In genomic region chr6:45920819-45921511, GRCh38 we compare ENCODE assay signal across 12 cellular contexts.
DNase-seq lines count a peak whose midpoint lies in the region; ATAC-seq and TF ChIP-seq lines count a peak whose summit lies in the region.
"Had no signal": no experiment of that assay in that cellular context is flagged by ENCODE, and none has a peak within 500 bp of the region (broad histone marks: within the 10 kb centered on the region; RNA-seq: fewer than 3 reads in every experiment).

No MANE protein-coding gene starts in this region.

- H3K9me3 Mint-ChIP-seq in chondrocyte (ENCODE audit: low read depth) = no peaks in the 10 kb centered on the region
- H3K9me3 Mint-ChIP-seq: memory B cell had no signal

- H3K27ac ChIP-seq in left ventricle myocardium inferior (replicated peaks) (peak overlapping the region; percentile 56), heart right ventricle (peak overlapping the region in 1 of 10 donors; percentile 3), lower lobe of right lung (no peak overlapping the region)
- H3K27ac ChIP-seq: BLaER1, stomach had no signal

- no peak overlapping the region for H3K27ac Mint-ChIP-seq in chondrocyte (ENCODE audit: unreplicated experiment)
- H3K27ac Mint-ChIP-seq: memory B cell had no signal

- no peak for TF ChIP-seq CTCF in left ventricle myocardium inferior (IDR thresholded peaks at IDR 0.05; ENCODE audit: borderline replicate concordance)
- no peak for TF ChIP-seq CTCF in heart right ventricle (IDR thresholded peaks at IDR 0.05)
- no peak for TF ChIP-seq CTCF in lower lobe of right lung (IDR thresholded peaks at IDR 0.05)
- no peak for TF ChIP-seq CTCF in chondrocyte (IDR thresholded peaks at IDR 0.05)

- H3K27me3 Mint-ChIP-seq in chondrocyte (ENCODE audit: low read depth) = no peaks in the 10 kb centered on the region
- H3K27me3 Mint-ChIP-seq: memory B cell had no signal

- no peaks in the 10 kb centered on the region for H3K36me3 Mint-ChIP-seq in chondrocyte (ENCODE audit: low read depth)
- H3K36me3 Mint-ChIP-seq: memory B cell had no signal

- H3K4me1 ChIP-seq in left ventricle myocardium inferior (peaks cover 89% of the 10 kb centered on the region), heart right ventricle (peaks cover 7 to 57% (median 42%) of the 10 kb centered on the region in 9 donors), lower lobe of right lung (peaks cover 11% of the 10 kb centered on the region)
- H3K4me1 ChIP-seq: BLaER1, stomach had no signal

- WGBS in heart right ventricle, 2 donors = 81 to 84% methylated on average over 5 of the region's 5 CpGs

- H3K27me3 ChIP-seq in left ventricle myocardium inferior (ENCODE audit: low read depth) = no peaks in the 10 kb centered on the region
- H3K27me3 ChIP-seq in heart right ventricle = no peaks in the 10 kb centered on the region
- H3K27me3 ChIP-seq in lower lobe of right lung (ENCODE audit: low read depth) = no peaks in the 10 kb centered on the region
- H3K27me3 ChIP-seq: BLaER1 had no signal

- no peak for DNase-seq in left ventricle myocardium inferior
- no peak for DNase-seq in heart right ventricle
- no peak for DNase-seq in SW 1271 (lab: John Stamatoyannopoulos, UW)
- no peak for DNase-seq in lower lobe of right lung
- no peak for DNase-seq in chondrocyte (ENCODE audit: low spot score)
- DNase-seq in NOMO-1 treated with DMSO at 0.1 percent for 48 hours (lab: John Stamatoyannopoulos, UW; ENCODE audit: unreplicated experiment) = no peak
- DNase-seq: central memory CD4-positive, alpha-beta T cell; stomach had no signal

- no peak overlapping the region for H3K4me3 ChIP-seq in left ventricle myocardium inferior
- H3K4me3 ChIP-seq in heart right ventricle = no peak overlapping the region
- H3K4me3 ChIP-seq in lower lobe of right lung = no peak overlapping the region
- H3K4me3 ChIP-seq: BLaER1, stomach had no signal

- H3K36me3 ChIP-seq in left ventricle myocardium inferior (peaks cover 16% of the 10 kb centered on the region), heart right ventricle (peaks cover 0 to 41% (median 0%) of the 10 kb centered on the region in 9 donors), lower lobe of right lung (no peaks in the 10 kb centered on the region)
- H3K36me3 ChIP-seq: BLaER1, stomach had no signal

- H3K9me3 ChIP-seq in left ventricle myocardium inferior (replicated peaks) (no peaks in the 10 kb centered on the region), heart right ventricle (no peaks in the 10 kb centered on the region), lower lobe of right lung (no peaks in the 10 kb centered on the region)
- H3K9me3 ChIP-seq: BLaER1, stomach had no signal

- no peak overlapping the region for H3K4me3 Mint-ChIP-seq in chondrocyte (ENCODE audit: unreplicated experiment)
- H3K4me3 Mint-ChIP-seq: memory B cell had no signal

- peaks cover 9% of the 10 kb centered on the region for H3K4me1 Mint-ChIP-seq in chondrocyte (ENCODE audit: low read depth)

- ATAC-seq in heart right ventricle (no peak), GM21786 (IDR thresholded peaks at IDR 0.05; ENCODE audit: unreplicated experiment) (peak; percentile 68), HG03469 (IDR thresholded peaks at IDR 0.05; ENCODE audit: unreplicated experiment) (peak; percentile 33), lower lobe of right lung (no peak)

- intact Hi-C loops in left ventricle myocardium inferior (cut with micrococcal nuclease) = no loop called here
- intact Hi-C loops in heart right ventricle (cut with DNase I) = loop anchor here in 7 of 10 donors (5.0 to 10.0 kb wide), 6 partner anchors 204 to 1446 kb away; no protein-coding TSS in a partner anchor
- intact Hi-C loops in lower lobe of right lung (cut with DNase I) = no loop called here

Comparison
In these comparisons a context has a peak if more than half of its experiments do, and no peak if none do; other contexts are left out.
1. intact Hi-C loops: an anchor here in heart right ventricle (5.0 to 10.0 kb wide); none called in left ventricle myocardium inferior and lower lobe of right lung.
2. ATAC-seq: peak in GM21786 (single experiment) and HG03469 (single experiment); none in heart right ventricle (0 of 8) and lower lobe of right lung (0 of 2).